ENCODE assay signal across 12 cellular contexts in genomic region chr7:100065452-100066186, GRCh38. TPM values are rescaled to one million over a fixed set of nuclear protein-coding genes. Genes with fewer than 3 reads are reported as not detected.
A peak's percentile ranks its signal among the peaks of the same experiment; 100 is the strongest.
DNase-seq lines count a peak whose midpoint lies in the region; ATAC-seq, FAIRE-seq and TF ChIP-seq lines count a peak whose summit lies in the region.
"Had no signal": no experiment of that assay in that cellular context is flagged by ENCODE, and none has a peak within 500 bp of the region (broad histone marks: within the 10 kb centered on the region; RNA-seq: fewer than 3 reads in every experiment).

No MANE protein-coding gene starts in this region.

- no peaks in the 10 kb centered on the region; the same call in 1 of the 2 replicates for H3K9me3 ChIP-seq in BE2C
- H3K9me3 ChIP-seq in pancreas: no peaks in the 10 kb centered on the region

- H3K4me3 ChIP-seq in BE2C (ENCODE audit: low read depth, low read length): no peak overlapping the region
- H3K4me3 ChIP-seq in fibroblast of the aortic adventitia (ENCODE audit: low read depth, low read length): no peak overlapping the region
- H3K4me3 ChIP-seq in pancreas: no peak overlapping the region

- H3K4me1 ChIP-seq in BE2C (peaks cover 5% of the 10 kb centered on the region), pancreas (no peaks in the 10 kb centered on the region)

- H3K27ac ChIP-seq in RWPE1 (peak overlapping the region; percentile 5; the same call in 1 of the 2 replicates), pancreas (no peak overlapping the region)
- H3K27ac ChIP-seq: neutrophil had no signal

- DNase-seq in BE2C (peak; percentile 41), RWPE1 (ENCODE audit: low spot score) (no peak), fibroblast of the aortic adventitia (ENCODE audit: low read depth) (peak; percentile 99), pancreas (no peak), A172 (ENCODE audit: low spot score) (no peak)
- no peak for DNase-seq in stimulated activated CD4-positive, alpha-beta T cell treated with anti-CD3 and anti-CD28 coated beads, Interleukin-2, amount 100 ng/mL, for 24 hours
- DNase-seq: NCI-H1417 treated with DMSO at 0.1 percent for 48 hours, T-helper 9 cell had no signal

- POLR2A ChIA-PET in RWPE1 (lab: Yijun Ruan, JAX; ENCODE audit: low non-redundant PET): no interaction called here

- peaks cover 48% of the 10 kb centered on the region for H3K36me3 ChIP-seq in BE2C
- H3K36me3 ChIP-seq in pancreas: peaks cover 0 to 32% (median 9%) of the 10 kb centered on the region in 3 donors

- intact Hi-C loops in pancreas (cut with DNase I): no loop called here

- CTCF ChIA-PET in RWPE1 (lab: Yijun Ruan, JAX): interaction anchor here (0.6 kb wide), 1 partner anchor 147 kb away, joined by 3 read pairs; no protein-coding TSS in a partner anchor

- TF ChIP-seq CTCF in BE2C (IDR thresholded peaks at IDR 0.05; ENCODE audit: low read depth, low read length) (no peak), RWPE1 (conservative IDR thresholded peaks at IDR 0.05; ENCODE audit: low read depth) (no peak), fibroblast of the aortic adventitia (IDR thresholded peaks at IDR 0.05; ENCODE audit: insufficient read depth, low read length) (no peak), pancreas (IDR thresholded peaks at IDR 0.05) (no peak)

- FAIRE-seq in pancreas (lab: Jason Lieb, UNC): no peak
- FAIRE-seq: GM18507 had no signal

- ATAC-seq in pancreas (peak in 3 of 4 donors; percentile 50 to 53 (median 52)), GM21390 (IDR thresholded peaks at IDR 0.05; ENCODE audit: unreplicated experiment) (no peak), GM21515 (IDR thresholded peaks at IDR 0.05; ENCODE audit: unreplicated experiment) (no peak)

- WGBS in pancreas, 2 donors: 59 to 60% methylated on average over 8 of the region's 8 CpGs

- H3K27me3 ChIP-seq in BE2C (no peaks in the 10 kb centered on the region), pancreas (no peaks in the 10 kb centered on the region)
- H3K27me3 ChIP-seq: neutrophil had no signal

RNA-seq across cellular contexts. Expression of gene ZNF3, which starts 15.9 kb away (rescaled TPM):
- polyA plus RNA-seq in BE2C (2012; ENCODE audit: insufficient read depth, insufficient read length, low read depth): 32.9 TPM
- total RNA-seq in fibroblast of the aortic adventitia (ENCODE audit: low replicate concordance): 24.3 and 71.3 TPM in 2 replicates
- 10 to 100 TPM in 5 of 6 donors, 1 to 10 TPM in 1; 9.6 to 21.2 (median 13.2) TPM for total RNA-seq in pancreas
- 10 to 100 TPM; 15.8 to 21.1 TPM for polyA plus RNA-seq in pancreas
- 23.0 and 26.2 TPM in 2 replicates for total RNA-seq in A172 (2014; rRNA removed; shearing (Covaris generic))

RNA-seq across cellular contexts. Expression of gene ZSCAN21, which starts 16.0 kb away (rescaled TPM):
- polyA plus RNA-seq in BE2C (2012; ENCODE audit: insufficient read depth, insufficient read length, low read depth): 22.3 TPM
- total RNA-seq in fibroblast of the aortic adventitia (ENCODE audit: low replicate concordance) (5.7 and 9.3 TPM in 2 replicates), pancreas (1 to 10 TPM; 3.8 to 9.6 (median 6.2) TPM)
- polyA plus RNA-seq in pancreas: 10 to 100 TPM in 1 of 2 donors, 1 to 10 TPM in 1; 8.3 to 11.8 TPM
- total RNA-seq in A172 (2014; rRNA removed; shearing (Covaris generic)): 11.2 and 14.3 TPM in 2 replicates

RNA-seq across cellular contexts. Expression of gene COPS6, which starts 23.1 kb away (rescaled TPM):
- 466 TPM for polyA plus RNA-seq in BE2C (2012; ENCODE audit: insufficient read depth, insufficient read length, low read depth)
- total RNA-seq in fibroblast of the aortic adventitia (ENCODE audit: low replicate concordance) (27.1 and 83.7 TPM in 2 replicates), pancreas (10 to 100 TPM; 34.6 to 44.0 (median 38.3) TPM)
- polyA plus RNA-seq in pancreas: 10 to 100 TPM; 46.0 to 82.0 TPM
- total RNA-seq in A172 (2014; rRNA removed; shearing (Covaris generic)): 70.3 and 74.6 TPM in 2 replicates

RNA-seq across cellular contexts. Expression of gene MCM7, which starts 35.6 kb away (rescaled TPM):
- polyA plus RNA-seq in BE2C (2012; ENCODE audit: insufficient read depth, insufficient read length, low read depth): 135 TPM
- total RNA-seq in fibroblast of the aortic adventitia (ENCODE audit: low replicate concordance) (13.1 and 97.7 TPM in 2 replicates), pancreas (10 to 100 TPM; 21.7 to 38.4 (median 24.1) TPM)
- 10 to 100 TPM; 63.1 to 77.0 TPM for polyA plus RNA-seq in pancreas
- 215 and 227 TPM in 2 replicates for total RNA-seq in A172 (2014; rRNA removed; shearing (Covaris generic))

RNA-seq across cellular contexts. Expression of gene AP4M1, which starts 35.8 kb away (rescaled TPM):
- polyA plus RNA-seq in BE2C (2012; ENCODE audit: insufficient read depth, insufficient read length, low read depth): 28.6 TPM
- total RNA-seq in fibroblast of the aortic adventitia (ENCODE audit: low replicate concordance) (17.6 and 18.2 TPM in 2 replicates), pancreas (10 to 100 TPM in 5 of 6 donors, 1 to 10 TPM in 1; 8.6 to 14.6 (median 10.9) TPM)
- 10 to 100 TPM; 23.5 to 25.4 TPM for polyA plus RNA-seq in pancreas
- 28.6 and 66.9 TPM in 2 replicates for total RNA-seq in A172 (2014; rRNA removed; shearing (Covaris generic))

Comparison
In these comparisons a context has a peak if more than half of its experiments do, and no peak if none do; other contexts are left out.
1. DNase-seq: peak in BE2C (single experiment) and fibroblast of the aortic adventitia (single experiment); none in RWPE1 (single experiment), pancreas (0 of 6), A172 (single experiment) and stimulated activated CD4-positive, alpha-beta T cell treated with anti-CD3 and anti-CD28 coated beads, Interleukin-2, amount 100 ng/mL, for 24 hours (0 of 2).
2. ATAC-seq: peak in pancreas (3 of 4); none in GM21390 (single experiment) and GM21515 (single experiment).